In the genomic region with DNA sequence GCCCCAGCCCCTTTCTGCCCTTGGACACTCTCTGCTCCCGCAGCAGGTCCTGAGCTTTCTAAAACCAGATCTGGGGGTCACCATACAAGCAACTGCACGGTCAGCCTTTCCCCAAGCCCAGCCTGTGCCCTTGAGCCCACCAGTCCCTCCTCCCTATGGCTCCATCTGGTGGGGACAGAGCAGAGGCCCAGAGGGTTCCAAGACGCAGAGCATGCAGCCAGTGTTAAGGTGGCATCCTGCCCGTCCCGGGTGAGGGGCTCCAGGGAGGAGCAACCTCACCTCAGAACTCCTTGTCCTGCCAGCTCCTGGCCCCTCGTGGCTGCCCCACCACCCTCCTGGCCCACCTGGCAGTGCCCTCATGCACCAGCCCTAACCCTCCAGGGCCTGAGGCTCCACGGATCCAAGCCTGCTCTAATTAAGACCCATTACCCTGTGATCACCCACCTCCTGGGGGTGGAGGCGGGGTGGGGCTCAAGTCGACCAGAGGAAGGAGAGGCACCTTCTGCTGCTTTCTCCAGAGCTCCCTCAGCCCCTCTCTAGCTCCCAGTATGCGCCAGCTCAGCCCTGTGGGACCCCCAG, we compare ENCODE assay signal across 8 cellular contexts. TPM values are rescaled to one million over a fixed set of nuclear protein-coding genes. Genes with fewer than 3 reads are reported as not detected.
DNase-seq lines count a peak whose midpoint lies in the region; ATAC-seq and TF ChIP-seq lines count a peak whose summit lies in the region.

No MANE protein-coding gene starts in this region.

- no peak overlapping the region for H3K18ac ChIP-seq in IMR-90 (ENCODE audit: low read depth, low read length)

- H3K9ac ChIP-seq in IMR-90 (ENCODE audit: low read depth, low read length): no peak overlapping the region

- H3K4me1 ChIP-seq in IMR-90 (ENCODE audit: control insufficient read depth, insufficient read depth, low read length): no peaks in the 10 kb centered on the region

- in situ Hi-C loops in IMR-90 (cut with MboI; ENCODE audit: low sequenced_read_pairs): no loop called here

- H3K4me3 ChIP-seq in IMR-90 (ENCODE audit: insufficient read depth, low read depth, low read length) (no peak overlapping the region), WI38 (ENCODE audit: low read depth, low read length) (no peak overlapping the region)

- H3K9me3 ChIP-seq in IMR-90 (ENCODE audit: control insufficient read depth, insufficient read depth, low read length): no peaks in the 10 kb centered on the region; the same call in 1 of the 2 replicates

- H3K36me3 Mint-ChIP-seq in CD14-positive monocyte: no peaks in the 10 kb centered on the region
- H3K36me3 Mint-ChIP-seq in stimulated activated effector memory CD8-positive, alpha-beta T cell treated with anti-CD3 and anti-CD28 coated beads, Interleukin-12 subunit alpha, Interleukin-12 subunit beta, amount 100 ng/mL, for 72 hours: no peaks in the 10 kb centered on the region

- H3K4ac ChIP-seq in IMR-90 (ENCODE audit: low read depth, low read length): no peak overlapping the region

- WGBS in IMR-90 (ENCODE audit: extremely low coverage in 2 of 2, insufficient read length in 1 of 2), 2 experiments: 21% methylated on average over 3 of the region's 10 CpGs; no CpG with 5 or more reads in 1 of the 2 experiments

- no peak overlapping the region for H2AFZ ChIP-seq in IMR-90 (replicated peaks; ENCODE audit: low read length, poor library complexity)

- no peak for TF ChIP-seq POLR2A in IMR-90 (IDR thresholded peaks at IDR 0.05; ENCODE audit: low read depth, low read length)

- no peak overlapping the region for H4K5ac ChIP-seq in IMR-90 (ENCODE audit: low read depth, low read length)

- H2AK9ac ChIP-seq in IMR-90 (replicated peaks; ENCODE audit: low read depth, low read length, poor library complexity): no peak overlapping the region

- peak; percentile 24 for TF ChIP-seq RAD21 in IMR-90 (IDR thresholded peaks at IDR 0.05; ENCODE audit: low read length)

- H3K9me1 ChIP-seq in IMR-90 (ENCODE audit: insufficient read depth, low read length): no peaks in the 10 kb centered on the region

- no peak overlapping the region for H2BK15ac ChIP-seq in IMR-90 (ENCODE audit: low read depth, low read length)

- H3K23ac ChIP-seq in IMR-90 (ENCODE audit: low read depth, low read length): no peak overlapping the region

- POLR2A ChIA-PET in IMR-90 (lab: Charles Lee; ENCODE audit: unreplicated experiment): no interaction called here

- 0 out of 2 replicates have a peak, but pooled peaks cover 3% of the 10 kb centered on the region for H4K20me1 ChIP-seq in IMR-90 (ENCODE audit: insufficient read depth, low read length)

- H3K27ac Mint-ChIP-seq in CD14-positive monocyte: peak overlapping the region in 1 of 7 donors; percentile 51
- H3K27ac Mint-ChIP-seq in stimulated activated effector memory CD8-positive, alpha-beta T cell treated with anti-CD3 and anti-CD28 coated beads, Interleukin-12 subunit alpha, Interleukin-12 subunit beta, amount 100 ng/mL, for 72 hours: no peak overlapping the region

- H3K56ac ChIP-seq in IMR-90 (ENCODE audit: extremely low read depth, insufficient read depth, low read length): no peak overlapping the region

- H4K8ac ChIP-seq in IMR-90 (ENCODE audit: low read depth in 2 of 2, low read length in 2 of 2): no peak overlapping the region

- DNase-seq in CD14-positive monocyte (ENCODE audit: low spot score) (peak; percentile 38), IMR-90 (no peak), NCI-H1048 (lab: John Stamatoyannopoulos, UW) (no peak), glomerular visceral epithelial cell (ENCODE audit: extremely low spot score) (no peak)
- no peak for DNase-seq in stimulated activated effector memory CD8-positive, alpha-beta T cell treated with anti-CD3 and anti-CD28 coated beads, Interleukin-12 subunit alpha, Interleukin-12 subunit beta, amount 100 ng/mL, for 72 hours (ENCODE audit: low spot score in 2 of 2)
- DNase-seq in NK-92 treated with Interleukin-12 subunit alpha and Interleukin-12 subunit beta, amount 100 ng/mL, for 24 hours (lab: John Stamatoyannopoulos, UW): no peak

- H3K4me3 Mint-ChIP-seq in CD14-positive monocyte: no peak overlapping the region
- no peak overlapping the region for H3K4me3 Mint-ChIP-seq in stimulated activated effector memory CD8-positive, alpha-beta T cell treated with anti-CD3 and anti-CD28 coated beads, Interleukin-12 subunit alpha, Interleukin-12 subunit beta, amount 100 ng/mL, for 72 hours

- peaks cover 9% of the 10 kb centered on the region for H3K4me1 Mint-ChIP-seq in CD14-positive monocyte
- H3K4me1 Mint-ChIP-seq in stimulated activated effector memory CD8-positive, alpha-beta T cell treated with anti-CD3 and anti-CD28 coated beads, Interleukin-12 subunit alpha, Interleukin-12 subunit beta, amount 100 ng/mL, for 72 hours: no peaks in the 10 kb centered on the region

- dilution Hi-C loops in IMR-90 (cut with HindIII; ENCODE audit: low sequenced_read_pairs, unreplicated experiment): no loop called here

- no peak overlapping the region for H2BK120ac ChIP-seq in IMR-90 (ENCODE audit: low read depth, low read length)

- no peaks in the 10 kb centered on the region for H3K79me1 ChIP-seq in IMR-90 (ENCODE audit: low read depth in 1 of 2, low read length in 2 of 2)

- ATAC-seq in IMR-90 (ENCODE audit: low read depth): peak; percentile 77
- ATAC-seq in stimulated activated effector memory CD8-positive, alpha-beta T cell treated with anti-CD3 and anti-CD28 coated beads, Interleukin-12 subunit alpha, Interleukin-12 subunit beta, amount 100 ng/mL, for 72 hours: no peak

- H3K4me2 ChIP-seq in IMR-90 (ENCODE audit: low read depth, low read length): no peak overlapping the region

- no TSS peak for BruUV-seq in IMR-90 (replicated peaks; lab: Mats Ljungman, UMichigan)

- intact Hi-C loops in CD14-positive monocyte (cut with micrococcal nuclease) (no loop called here), IMR-90 (cut with micrococcal nuclease) (loop anchor here (2.0 to 5.0 kb wide), 2 partner anchors 63 to 119 kb away; no protein-coding TSS in a partner anchor)

- H3K27ac ChIP-seq in IMR-90 (ENCODE audit: insufficient read depth, low read length) (no peak overlapping the region), layer of hippocampus (ENCODE audit: low read depth, low read length) (peak overlapping the region; percentile 73)

- no peak overlapping the region for H4K91ac ChIP-seq in IMR-90 (ENCODE audit: insufficient read depth, low read depth, low read length)

- H3K36me3 ChIP-seq in IMR-90 (ENCODE audit: control insufficient read depth, insufficient read depth, low read length): no peaks in the 10 kb centered on the region

- TF ChIP-seq CTCF in CD14-positive monocyte (IDR thresholded peaks at IDR 0.05): no peak
- TF ChIP-seq CTCF in IMR-90 (conservative IDR thresholded peaks at IDR 0.05; ENCODE audit: low read depth, low read length): peak; percentile 27
- TF ChIP-seq CTCF in WI38 (IDR thresholded peaks at IDR 0.05; ENCODE audit: low read depth, low read length): peak; percentile 32; the same call in 1 of the 2 replicates

- peaks cover 5 to 24% (median 6%) of the 10 kb centered on the region in 3 donors for H3K27me3 Mint-ChIP-seq in CD14-positive monocyte (ENCODE audit: low read depth in 3 of 3)

- CTCF ChIA-PET in IMR-90 (lab: Yijun Ruan, JAX): no interaction called here

- peaks cover 0 to 6% (median 0%) of the 10 kb centered on the region in 7 donors for H3K9me3 Mint-ChIP-seq in CD14-positive monocyte
- H3K9me3 Mint-ChIP-seq in stimulated activated effector memory CD8-positive, alpha-beta T cell treated with anti-CD3 and anti-CD28 coated beads, Interleukin-12 subunit alpha, Interleukin-12 subunit beta, amount 100 ng/mL, for 72 hours: no peaks in the 10 kb centered on the region

- H2AK5ac ChIP-seq in IMR-90 (ENCODE audit: low read depth, low read length): no peak overlapping the region

- no peak overlapping the region for H2BK20ac ChIP-seq in IMR-90 (ENCODE audit: low read depth, low read length)

- H2BK5ac ChIP-seq in IMR-90 (ENCODE audit: low read depth, low read length, poor library complexity, severe bottlenecking): no peak overlapping the region

- H3K27me3 ChIP-seq in IMR-90 (ENCODE audit: control insufficient read depth, insufficient read depth, low read length) (peaks cover 29% of the 10 kb centered on the region; the same call in 1 of the 2 replicates), layer of hippocampus (ENCODE audit: control insufficient read depth, insufficient read depth, low read length) (peaks cover 13% of the 10 kb centered on the region)

- H3K14ac ChIP-seq in IMR-90 (replicated peaks; ENCODE audit: low read depth, low read length): no peak overlapping the region

TF ChIP-seq in IMR-90, 13 proteins besides CTCF, POLR2A, EP300 and RAD21:
- no peak for TF ChIP-seq RFX5 (IDR thresholded peaks at IDR 0.05; ENCODE audit: low read depth, low read length)
- TF ChIP-seq BHLHE40 (IDR thresholded peaks at IDR 0.05; ENCODE audit: low read depth, low read length): no peak
- no peak for TF ChIP-seq MAFK (IDR thresholded peaks at IDR 0.05; ENCODE audit: low read depth, low read length)
- no peak for TF ChIP-seq NFE2L2 (IDR thresholded peaks at IDR 0.05; ENCODE audit: low read depth, low read length)
- peak; percentile 23; the same call in 1 of the 2 replicates for TF ChIP-seq SMC3 (IDR thresholded peaks at IDR 0.05; ENCODE audit: low read depth, low read length)
- no peak for TF ChIP-seq CEBPB (IDR thresholded peaks at IDR 0.05; ENCODE audit: low read depth, low read length)
- no peak for TF ChIP-seq FOS (IDR thresholded peaks at IDR 0.05; ENCODE audit: low read depth, low read length)
- TF ChIP-seq MAZ (IDR thresholded peaks at IDR 0.05; ENCODE audit: borderline replicate concordance, low read depth, low read length): no peak

RNA-seq across cellular contexts. Expression of gene CHD5, which starts 8.5 kb away (rescaled TPM):
- not detected for polyA plus RNA-seq in CD14-positive monocyte
- total RNA-seq in IMR-90 (2012; rRNA removed): under 0.01 TPM in 1 of 2 replicates, not detected in the other
- polyA plus RNA-seq in IMR-90 (2012; rRNA removed): 0.06 and 0.09 TPM in 2 replicates
- 0.02 TPM in 1 of 2 replicates, not detected in the other for polyA plus RNA-seq in IMR-90 (2012; cell fraction: cytosol; rRNA removed)
- 0.37 and 0.48 TPM in 2 replicates for polyA plus RNA-seq in IMR-90 (2012; cell fraction: nucleus; rRNA removed; ENCODE audit: low replicate concordance)

RNA-seq across cellular contexts. Expression of gene RPL22, which starts 27.8 kb away (rescaled TPM):
- polyA plus RNA-seq in CD14-positive monocyte (10 to 100 TPM; 65.6 to 97.2 TPM), IMR-90 (2012; rRNA removed) (131 and 154 TPM in 2 replicates)
- 26.2 and 71.9 TPM in 2 replicates for total RNA-seq in IMR-90 (2012; rRNA removed)
- polyA plus RNA-seq in IMR-90 (2012; cell fraction: cytosol; rRNA removed): 17.4 and 27.5 TPM in 2 replicates
- 9.8 and 38.0 TPM in 2 replicates for polyA plus RNA-seq in IMR-90 (2012; cell fraction: nucleus; rRNA removed; ENCODE audit: low replicate concordance)

RNA-seq across cellular contexts. Expression of gene RNF207, which starts 34.3 kb away (rescaled TPM):
- polyA plus RNA-seq in CD14-positive monocyte: under 1 TPM in 1 of 2 donors, not detected in 1; 0.10 TPM
- total RNA-seq in IMR-90 (2012; rRNA removed): 2.7 and 3.9 TPM in 2 replicates
- polyA plus RNA-seq in IMR-90 (2012; rRNA removed): 17.2 and 42.9 TPM in 2 replicates
- polyA plus RNA-seq in IMR-90 (2012; cell fraction: cytosol; rRNA removed): 4.7 and 5.1 TPM in 2 replicates
- polyA plus RNA-seq in IMR-90 (2012; cell fraction: nucleus; rRNA removed; ENCODE audit: low replicate concordance): 181 and 244 TPM in 2 replicates

Comparison
In these comparisons a context has a peak if more than half of its experiments do, and no peak if none do; other contexts are left out.
1. RNA of gene RNF207, which starts 34.3 kb away (polyA plus RNA-seq): 4.7 to 244 TPM in IMR-90; 0.10 TPM in CD14-positive monocyte; every median in the first group is over 4 times any median in the second.